Comparison of ENCODE assay signal across 19 cellular contexts in the genomic region with DNA sequence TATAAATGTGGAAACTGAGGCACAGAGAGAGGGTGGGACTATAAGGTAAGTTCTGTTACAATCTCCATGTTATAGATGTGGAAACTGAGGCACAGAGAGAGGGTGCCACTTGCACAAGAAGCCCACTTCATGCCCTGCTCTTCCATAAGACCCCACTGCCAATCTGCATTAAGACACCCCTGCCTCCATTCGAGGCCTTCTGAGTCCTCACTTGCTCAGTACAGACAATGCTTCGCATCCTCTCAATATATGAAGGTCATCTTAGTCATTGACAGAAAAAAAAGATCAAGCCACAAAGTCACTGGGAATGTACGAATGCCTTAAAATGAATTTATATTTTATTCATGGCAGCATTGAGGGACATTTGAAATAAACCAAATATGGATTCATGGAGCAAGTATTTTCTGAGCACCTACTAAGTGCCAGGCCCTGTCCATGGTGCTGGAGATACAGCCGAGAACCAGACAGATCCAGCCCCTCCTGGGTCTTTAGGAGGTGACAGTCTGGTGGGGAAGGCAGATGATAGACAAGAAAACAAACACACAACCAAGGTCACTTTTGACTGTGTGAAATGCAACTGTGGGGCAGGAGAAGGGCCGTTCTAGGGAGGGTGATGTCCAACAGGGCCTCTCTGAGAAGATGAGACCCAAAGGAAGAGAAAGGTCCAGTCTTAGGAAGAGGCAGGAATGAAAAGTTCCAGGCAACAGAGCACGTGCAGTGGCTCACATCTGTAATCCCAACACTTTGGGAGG.
DNase-seq lines count a peak whose midpoint lies in the region; ATAC-seq and TF ChIP-seq lines count a peak whose summit lies in the region.
"Had no signal": no experiment of that assay in that cellular context is flagged by ENCODE, and none has a peak within 500 bp of the region (broad histone marks: within the 10 kb centered on the region; RNA-seq: fewer than 3 reads in every experiment).

No MANE protein-coding gene starts in this region.

- H3K4me3 Mint-ChIP-seq in GM23338: no peak overlapping the region
- H3K4me3 Mint-ChIP-seq in stimulated activated naive CD8-positive, alpha-beta T cell treated with anti-CD3 and anti-CD28 coated beads, Interleukin-15, Interleukin-2, amounts not matched to agents 100 ng/mL and 50 ng/mL, for 24 hours: no peak overlapping the region
- H3K4me3 Mint-ChIP-seq: CD8-positive, alpha-beta memory T cell; WTC11 had no signal

- TF ChIP-seq EP300 in Ishikawa (IDR thresholded peaks at IDR 0.05; ENCODE audit: borderline replicate concordance): no peak
- no peak for TF ChIP-seq EP300 in gastroesophageal sphincter (IDR thresholded peaks at IDR 0.05)

- H3K27me3 ChIP-seq in GM23338 (ENCODE audit: insufficient read depth) (no peaks in the 10 kb centered on the region), gastroesophageal sphincter (no peaks in the 10 kb centered on the region)

- H3F3A ChIP-seq in GM23338 (replicated peaks; ENCODE audit: low read depth): no peaks in the 10 kb centered on the region

- H3K27me3 Mint-ChIP-seq in GM23338 (ENCODE audit: insufficient read depth, low read depth, poor library complexity): peaks cover 4% of the 10 kb centered on the region
- H3K27me3 Mint-ChIP-seq in stimulated activated naive CD8-positive, alpha-beta T cell treated with anti-CD3 and anti-CD28 coated beads, Interleukin-15, Interleukin-2, amounts not matched to agents 100 ng/mL and 50 ng/mL, for 24 hours: peaks cover 14% of the 10 kb centered on the region

- no peaks in the 10 kb centered on the region for H3K9me2 ChIP-seq in GM23338 (ENCODE audit: insufficient read depth)

- H3K27ac Mint-ChIP-seq in GM23338: no peak overlapping the region
- peak overlapping the region; percentile 13 for H3K27ac Mint-ChIP-seq in stimulated activated naive CD8-positive, alpha-beta T cell treated with anti-CD3 and anti-CD28 coated beads, Interleukin-15, Interleukin-2, amounts not matched to agents 100 ng/mL and 50 ng/mL, for 24 hours
- H3K27ac Mint-ChIP-seq: WTC11 had no signal

- no peaks in the 10 kb centered on the region for H3K36me3 ChIP-seq in GM23338 (ENCODE audit: insufficient read depth)
- no peaks in the 10 kb centered on the region for H3K36me3 ChIP-seq in gastroesophageal sphincter
- H3K36me3 ChIP-seq: thoracic aorta had no signal

- ATAC-seq in GM23338 (no peak), gastroesophageal sphincter (no peak)
- ATAC-seq: Panc1, WTC11 had no signal

- peaks cover 17% of the 10 kb centered on the region for H3K4me1 Mint-ChIP-seq in GM23338
- H3K4me1 Mint-ChIP-seq in stimulated activated naive CD8-positive, alpha-beta T cell treated with anti-CD3 and anti-CD28 coated beads, Interleukin-15, Interleukin-2, amounts not matched to agents 100 ng/mL and 50 ng/mL, for 24 hours (ENCODE audit: low read depth): no peaks in the 10 kb centered on the region
- H3K4me1 Mint-ChIP-seq: CD8-positive, alpha-beta memory T cell had no signal

- TF ChIP-seq POLR2A in gastroesophageal sphincter (IDR thresholded peaks at IDR 0.05): no peak

- no peak overlapping the region for H2AFZ ChIP-seq in GM23338

- H3K36me3 Mint-ChIP-seq in GM23338 (ENCODE audit: low read depth): peaks cover 10% of the 10 kb centered on the region; the same call in 2 of the 3 replicates
- no peaks in the 10 kb centered on the region for H3K36me3 Mint-ChIP-seq in stimulated activated naive CD8-positive, alpha-beta T cell treated with anti-CD3 and anti-CD28 coated beads, Interleukin-15, Interleukin-2, amounts not matched to agents 100 ng/mL and 50 ng/mL, for 24 hours (ENCODE audit: low read depth)
- H3K36me3 Mint-ChIP-seq: CD8-positive, alpha-beta memory T cell had no signal

- H3K9me3 ChIP-seq in gastroesophageal sphincter: no peaks in the 10 kb centered on the region
- H3K9me3 ChIP-seq: thoracic aorta had no signal

- no peak for TF ChIP-seq RAD21 in Ishikawa (IDR thresholded peaks at IDR 0.05; ENCODE audit: low read depth)

- DNase-seq in GM23338 (ENCODE audit: low spot score) (no peak), NCI-H446 treated with DMSO at 0.1 percent for 48 hours (lab: John Stamatoyannopoulos, UW) (no peak), DMS153 (lab: John Stamatoyannopoulos, UW) (no peak), NCI-H1092 (lab: John Stamatoyannopoulos, UW) (no peak)
- DNase-seq: activated CD4-positive, alpha-beta T cell treated with anti-CD3 and anti-CD28 coated beads, Interleukin-2, amount 50 U/mL, for 48 hours; activated T-cell treated with anti-CD3 and anti-CD28 coated beads for 4 hours; AML-193; DMS79; effector memory CD4-positive, alpha-beta T cell; Kasumi-1; NCI-H1092 treated with DMSO at 0.1 percent for 48 hours; NCI-H2081 had no signal

- H3K4me1 ChIP-seq in GM23338 (ENCODE audit: insufficient read depth) (peaks cover 8% of the 10 kb centered on the region), gastroesophageal sphincter (peaks cover 11 to 53% (median 26%) of the 10 kb centered on the region in 3 donors)

- H3K4me2 ChIP-seq in GM23338: no peak overlapping the region

- H3K79me2 ChIP-seq in GM23338 (replicated peaks; ENCODE audit: insufficient read depth): no peaks in the 10 kb centered on the region

- H3K4me3 ChIP-seq in GM23338 (no peak overlapping the region), gastroesophageal sphincter (no peak overlapping the region)
- H3K4me3 ChIP-seq: thoracic aorta had no signal

- H3K27ac ChIP-seq in GM23338 (ENCODE audit: low read depth) (no peak overlapping the region), gastroesophageal sphincter (peak overlapping the region; percentile 96 to 98 (median 96))

- H4K20me1 ChIP-seq in GM23338 (replicated peaks; ENCODE audit: insufficient read depth): no peaks in the 10 kb centered on the region

- TF ChIP-seq CTCF in GM23338 (conservative IDR thresholded peaks at IDR 0.05; ENCODE audit: low read depth in 2 of 2) (no peak), gastroesophageal sphincter (IDR thresholded peaks at IDR 0.05) (no peak)

- H3K9me3 Mint-ChIP-seq in GM23338: peaks cover 25% of the 10 kb centered on the region
- no peaks in the 10 kb centered on the region for H3K9me3 Mint-ChIP-seq in stimulated activated naive CD8-positive, alpha-beta T cell treated with anti-CD3 and anti-CD28 coated beads, Interleukin-15, Interleukin-2, amounts not matched to agents 100 ng/mL and 50 ng/mL, for 24 hours

- WGBS in gastroesophageal sphincter (ENCODE audit: low coverage in 1 of 2), 2 donors: 93 to 100% methylated on average over 1 to 6 of the region's 6 CpGs

TF ChIP-seq in GM23338, 12 proteins besides CTCF, POLR2A, EP300 and RAD21 (continues in another document):
- no peak for TF ChIP-seq STAT1 (IDR thresholded peaks at IDR 0.05; ENCODE audit: unreplicated experiment)

TF ChIP-seq in Ishikawa, 13 proteins besides CTCF, POLR2A, EP300 and RAD21:
- TF ChIP-seq, protein P1, sequence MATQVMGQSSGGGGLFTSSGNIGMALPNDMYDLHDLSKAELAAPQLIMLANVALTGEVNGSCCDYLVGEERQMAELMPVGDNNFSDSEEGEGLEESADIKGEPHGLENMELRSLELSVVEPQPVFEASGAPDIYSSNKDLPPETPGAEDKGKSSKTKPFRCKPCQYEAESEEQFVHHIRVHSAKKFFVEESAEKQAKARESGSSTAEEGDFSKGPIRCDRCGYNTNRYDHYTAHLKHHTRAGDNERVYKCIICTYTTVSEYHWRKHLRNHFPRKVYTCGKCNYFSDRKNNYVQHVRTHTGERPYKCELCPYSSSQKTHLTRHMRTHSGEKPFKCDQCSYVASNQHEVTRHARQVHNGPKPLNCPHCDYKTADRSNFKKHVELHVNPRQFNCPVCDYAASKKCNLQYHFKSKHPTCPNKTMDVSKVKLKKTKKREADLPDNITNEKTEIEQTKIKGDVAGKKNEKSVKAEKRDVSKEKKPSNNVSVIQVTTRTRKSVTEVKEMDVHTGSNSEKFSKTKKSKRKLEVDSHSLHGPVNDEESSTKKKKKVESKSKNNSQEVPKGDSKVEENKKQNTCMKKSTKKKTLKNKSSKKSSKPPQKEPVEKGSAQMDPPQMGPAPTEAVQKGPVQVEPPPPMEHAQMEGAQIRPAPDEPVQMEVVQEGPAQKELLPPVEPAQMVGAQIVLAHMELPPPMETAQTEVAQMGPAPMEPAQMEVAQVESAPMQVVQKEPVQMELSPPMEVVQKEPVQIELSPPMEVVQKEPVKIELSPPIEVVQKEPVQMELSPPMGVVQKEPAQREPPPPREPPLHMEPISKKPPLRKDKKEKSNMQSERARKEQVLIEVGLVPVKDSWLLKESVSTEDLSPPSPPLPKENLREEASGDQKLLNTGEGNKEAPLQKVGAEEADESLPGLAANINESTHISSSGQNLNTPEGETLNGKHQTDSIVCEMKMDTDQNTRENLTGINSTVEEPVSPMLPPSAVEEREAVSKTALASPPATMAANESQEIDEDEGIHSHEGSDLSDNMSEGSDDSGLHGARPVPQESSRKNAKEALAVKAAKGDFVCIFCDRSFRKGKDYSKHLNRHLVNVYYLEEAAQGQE (IDR thresholded peaks at IDR 0.05; ENCODE audit: low read depth): peak; percentile 86
- TF ChIP-seq TEAD4 (IDR thresholded peaks at IDR 0.05): no peak
